Comparison of ENCODE assay signal across 9 cellular contexts in genomic region chr20:57657537-57658446, GRCh38. TPM values are rescaled to one million over a fixed set of nuclear protein-coding genes. Genes with fewer than 3 reads are reported as not detected.
A peak's percentile ranks its signal among the peaks of the same experiment; 100 is the strongest.
DNase-seq lines count a peak whose midpoint lies in the region; ATAC-seq and TF ChIP-seq lines count a peak whose summit lies in the region.
"Had no signal": no experiment of that assay in that cellular context is flagged by ENCODE, and none has a peak within 500 bp of the region (broad histone marks: within the 10 kb centered on the region; RNA-seq: fewer than 3 reads in every experiment).

No MANE protein-coding gene starts in this region.

- DNase-seq in HPDE6-E6E7 (ENCODE audit: extremely low spot score) = peak; percentile 96
- DNase-seq in activated CD4-positive, alpha-beta memory T cell treated with anti-CD3 and anti-CD28 coated beads, Interleukin-2, amount 10 ng/mL, durations not matched to agents 7 days and 5 days = peak; percentile 61
- DNase-seq in glutamatergic neuron = peak; percentile 12
- peak; percentile 30 for DNase-seq in stimulated activated CD4-positive, alpha-beta T cell treated with anti-CD3 and anti-CD28 coated beads, Interleukin-2, amount 100 ng/mL, for 4 hours (ENCODE audit: low read depth)
- DNase-seq in HuH-7.5 (ENCODE audit: low spot score) = no peak
- DNase-seq in NK-92 treated with Interleukin-12 subunit alpha and Interleukin-12 subunit beta, amount 100 ng/mL, for 24 hours (lab: John Stamatoyannopoulos, UW) = no peak

- POLR2A ChIA-PET in activated CD4-positive, alpha-beta memory T cell treated with anti-CD3 and anti-CD28 coated beads, Interleukin-2, amount 10 ng/mL, durations not matched to agents 7 days and 5 days (lab: Charles Lee) = no interaction called here

- no peak overlapping the region for H3K4me3 Mint-ChIP-seq in activated CD4-positive, alpha-beta memory T cell treated with anti-CD3 and anti-CD28 coated beads, Interleukin-2, amount 10 ng/mL, durations not matched to agents 7 days and 5 days
- no peak overlapping the region for H3K4me3 Mint-ChIP-seq in glutamatergic neuron (ENCODE audit: unreplicated experiment)

- peaks cover 11% of the 10 kb centered on the region for H3K4me1 Mint-ChIP-seq in activated CD4-positive, alpha-beta memory T cell treated with anti-CD3 and anti-CD28 coated beads, Interleukin-2, amount 10 ng/mL, durations not matched to agents 7 days and 5 days
- H3K4me1 Mint-ChIP-seq in glutamatergic neuron (ENCODE audit: low read depth, unreplicated experiment) = peaks cover 6% of the 10 kb centered on the region

- ATAC-seq in HG03432 (IDR thresholded peaks at IDR 0.05; ENCODE audit: unreplicated experiment) (no peak), HG02981 (IDR thresholded peaks at IDR 0.05; ENCODE audit: unreplicated experiment) (no peak)

- H3K36me3 Mint-ChIP-seq in activated CD4-positive, alpha-beta memory T cell treated with anti-CD3 and anti-CD28 coated beads, Interleukin-2, amount 10 ng/mL, durations not matched to agents 7 days and 5 days (ENCODE audit: low read depth) = no peaks in the 10 kb centered on the region
- no peaks in the 10 kb centered on the region for H3K36me3 Mint-ChIP-seq in glutamatergic neuron (ENCODE audit: unreplicated experiment)

- TF ChIP-seq CTCF in glutamatergic neuron (IDR thresholded peaks at IDR 0.05; ENCODE audit: partially characterized antibody, unreplicated experiment) = no peak

- CTCF ChIA-PET in activated CD4-positive, alpha-beta memory T cell treated with anti-CD3 and anti-CD28 coated beads, Interleukin-2, amount 10 ng/mL, durations not matched to agents 7 days and 5 days (lab: Charles Lee) = no interaction called here

- H3K27ac Mint-ChIP-seq in activated CD4-positive, alpha-beta memory T cell treated with anti-CD3 and anti-CD28 coated beads, Interleukin-2, amount 10 ng/mL, durations not matched to agents 7 days and 5 days = no peak overlapping the region
- no peak overlapping the region for H3K27ac Mint-ChIP-seq in glutamatergic neuron (ENCODE audit: unreplicated experiment)

- H3K27me3 Mint-ChIP-seq in activated CD4-positive, alpha-beta memory T cell treated with anti-CD3 and anti-CD28 coated beads, Interleukin-2, amount 10 ng/mL, durations not matched to agents 7 days and 5 days = peaks cover 2% of the 10 kb centered on the region
- peaks cover 2% of the 10 kb centered on the region for H3K27me3 Mint-ChIP-seq in glutamatergic neuron (ENCODE audit: unreplicated experiment)

- H3K9me3 Mint-ChIP-seq in activated CD4-positive, alpha-beta memory T cell treated with anti-CD3 and anti-CD28 coated beads, Interleukin-2, amount 10 ng/mL, durations not matched to agents 7 days and 5 days = no peaks in the 10 kb centered on the region
- peaks cover 5% of the 10 kb centered on the region for H3K9me3 Mint-ChIP-seq in glutamatergic neuron (ENCODE audit: unreplicated experiment)

RNA-seq across cellular contexts. Expression of gene ZBP1, which starts 37.6 kb away (rescaled TPM):
- total RNA-seq in activated CD4-positive, alpha-beta memory T cell treated with anti-CD3 and anti-CD28 coated beads, Interleukin-2, amount 10 ng/mL, durations not matched to agents 7 days and 5 days = 10 to 100 TPM; 51.9 to 57.7 TPM
- not detected for total RNA-seq in glutamatergic neuron (ENCODE audit: unreplicated experiment)
- total RNA-seq: lung microvascular endothelial cell had no signal

RNA-seq across cellular contexts. Expression of gene PMEPA1, which starts 52.0 kb away (rescaled TPM):
- 1 to 10 TPM in 1 of 2 experiments, under 1 TPM in 1; 0.76 to 1.3 TPM for total RNA-seq in activated CD4-positive, alpha-beta memory T cell treated with anti-CD3 and anti-CD28 coated beads, Interleukin-2, amount 10 ng/mL, durations not matched to agents 7 days and 5 days
- 14.4 TPM for total RNA-seq in glutamatergic neuron (ENCODE audit: unreplicated experiment)

Comparison
In these comparisons a context has a peak if more than half of its experiments do, and no peak if none do; other contexts are left out.
1. DNase-seq: peak in HPDE6-E6E7 (single experiment), activated CD4-positive, alpha-beta memory T cell treated with anti-CD3 and anti-CD28 coated beads, Interleukin-2, amount 10 ng/mL, durations not matched to agents 7 days and 5 days (single experiment), glutamatergic neuron (single experiment) and stimulated activated CD4-positive, alpha-beta T cell treated with anti-CD3 and anti-CD28 coated beads, Interleukin-2, amount 100 ng/mL, for 4 hours (single experiment); none in HuH-7.5 (single experiment) and NK-92 treated with Interleukin-12 subunit alpha and Interleukin-12 subunit beta, amount 100 ng/mL, for 24 hours (single experiment).
2. RNA of gene ZBP1, which starts 37.6 kb away (total RNA-seq): 51.9 to 57.7 TPM in activated CD4-positive, alpha-beta memory T cell treated with anti-CD3 and anti-CD28 coated beads, Interleukin-2, amount 10 ng/mL, durations not matched to agents 7 days and 5 days; not detected in glutamatergic neuron (single experiment); every median in the first group is over 10 times any median in the second.